In the genomic region with DNA sequence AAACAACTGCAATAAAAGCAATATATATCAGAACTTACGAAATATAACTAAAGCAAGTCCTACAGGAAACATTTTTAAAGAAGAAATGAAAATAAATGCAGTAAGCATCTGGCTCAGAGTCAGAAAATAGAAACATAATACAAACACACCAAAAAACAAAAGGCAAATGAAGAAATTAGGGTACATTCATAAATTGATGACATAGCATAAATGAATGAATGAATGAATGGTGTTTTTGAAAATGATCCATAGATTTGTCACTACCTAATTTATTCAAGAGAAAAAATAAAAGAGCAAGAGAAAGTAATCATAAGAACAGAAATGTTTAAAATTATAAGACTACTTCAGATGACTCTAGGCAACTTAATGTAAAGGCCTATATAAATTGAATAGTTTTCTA, we compare ENCODE assay signal across 29 cellular contexts.
"Had no signal": no experiment of that assay in that cellular context is flagged by ENCODE, and none has a peak within 500 bp of the region (broad histone marks: within the 10 kb centered on the region; RNA-seq: fewer than 3 reads in every experiment).

No MANE protein-coding gene starts in this region.

- H3K27me3 ChIP-seq: neutrophil, spleen, suprapubic skin, testis, tibial artery, transverse colon, upper lobe of right lung, uterus had no signal

- H3K79me2 ChIP-seq: parathyroid adenoma had no signal

- H3K9me3 ChIP-seq: neutrophil, psoas muscle, spleen, suprapubic skin, testis, tibial artery, transverse colon, upper lobe of right lung, uterus had no signal

- H3K4me2 ChIP-seq: smooth muscle cell had no signal

- DNase-seq: naive thymus-derived CD8-positive, alpha-beta T cell; nephron progenitor cell; nucleus accumbens; posterior cingulate gyrus; psoas muscle; right cardiac atrium; spleen; stimulated activated CD4-positive, alpha-beta T cell treated with anti-CD3 and anti-CD28 coated beads, Interleukin-12 subunit alpha, Interleukin-12 subunit beta, amount 100 ng/mL, for 4 hours; stimulated activated CD4-positive, alpha-beta T cell treated with anti-CD3 and anti-CD28 coated beads, Interleukin-1b, Interleukin-23, amount 100 ng/mL, for 48 hours; stimulated activated CD4-positive, alpha-beta T cell treated with anti-CD3 and anti-CD28 coated beads, Interleukin-4, amount 100 ng/mL, for 1 hour; stimulated activated CD4-positive, alpha-beta T cell treated with anti-CD3 and anti-CD28 coated beads, Interleukin-4, amount 100 ng/mL, for 4 hours; stimulated activated CD8-positive, alpha-beta memory T cell treated with anti-CD3 and anti-CD28 coated beads, Interleukin-4, amount 100 ng/mL, for 48 hours; stimulated activated naive CD4-positive, alpha-beta T cell; stimulated activated naive CD8-positive, alpha-beta T cell treated with anti-CD3 and anti-CD28 coated beads, Interleukin-15, amount 100 ng/mL, for 72 hours; stimulated activated naive CD8-positive, alpha-beta T cell treated with anti-CD3 and anti-CD28 coated beads, Interleukin-15, Interleukin-2, amounts not matched to agents 100 U/mL and 50 U/mL, for 24 hours; substantia nigra; testis; tibial artery; transverse colon; upper lobe of right lung; uterus had no signal

- H3K27ac ChIP-seq: neutrophil, parathyroid adenoma, psoas muscle, skin epidermis, spleen, suprapubic skin, testis, tibial artery, transverse colon, upper lobe of right lung, uterus had no signal

- ATAC-seq: naive thymus-derived CD8-positive, alpha-beta T cell; natural killer cell treated with Interleukin-12 subunit alpha and Interleukin-12 subunit beta and Interleukin-15 and Interleukin-18, amount 100 ng/mL, for 72 hours; psoas muscle; right cardiac atrium; sciatic nerve; stimulated activated memory B cell treated with anti-CD40 and anti-IgM and Interleukin-4, amounts not matched to agents 10 μg/mL and 1 μg/mL and 100 μg/mL, for 72 hours; stimulated activated naive CD8-positive, alpha-beta T cell treated with anti-CD3 and anti-CD28 coated beads, Interleukin-15, amount 100 ng/mL, for 72 hours; stimulated activated naive CD8-positive, alpha-beta T cell treated with anti-CD3 and anti-CD28 coated beads, Interleukin-15, Interleukin-2, amounts not matched to agents 100 U/mL and 50 U/mL, for 24 hours; upper lobe of right lung had no signal

- H3K36me3 ChIP-seq: neutrophil, spleen, suprapubic skin, tibial artery, transverse colon, upper lobe of right lung, uterus had no signal

- H3K9ac ChIP-seq: parathyroid adenoma had no signal

- H2AFZ ChIP-seq: parathyroid adenoma had no signal

- H3K4me3 ChIP-seq: psoas muscle, skin epidermis, smooth muscle cell, spleen, suprapubic skin, testis, tibial artery, transverse colon, upper lobe of right lung, uterus had no signal

- H3K4me1 ChIP-seq: parathyroid adenoma, psoas muscle, spleen, suprapubic skin, testis, tibial artery, transverse colon, upper lobe of right lung, uterus had no signal
